Comparison of ENCODE assay signal across 22 cellular contexts in genomic region chr5:6803981-6804550, GRCh38.
DNase-seq lines count a peak whose midpoint lies in the region; TF ChIP-seq lines count a peak whose summit lies in the region.
"Had no signal": no experiment of that assay in that cellular context is flagged by ENCODE, and none has a peak within 500 bp of the region (broad histone marks: within the 10 kb centered on the region; RNA-seq: fewer than 3 reads in every experiment).

No MANE protein-coding gene starts in this region.

- peak; percentile 73 for DNase-seq in BE2C
- peak; percentile 55 for DNase-seq in NCI-H1694 (lab: John Stamatoyannopoulos, UW)
- DNase-seq in islet precursor cell, result peak; percentile 48
- DNase-seq in NCI-H2081 treated with DMSO at 0.1 percent for 48 hours (lab: John Stamatoyannopoulos, UW), result no peak
- no peak for DNase-seq in MCF 10A (ENCODE audit: unreplicated experiment)
- DNase-seq in activated CD8-positive, alpha-beta memory T cell treated with anti-CD3 and anti-CD28 coated beads, Interleukin-2, amount 50 U/mL, for 48 hours, result no peak
- DNase-seq: Caco-2; CD4-positive, alpha-beta T cell; DMS153; GOT3; NCI-H187; NCI-H2107; NCI-H2227 treated with DMSO at 0.1 percent for 48 hours; NCI-H524 treated with DMSO at 0.1 percent for 48 hours; NCI-H82; OCI-M1 had no signal

- H3K4me2 ChIP-seq in skeletal muscle satellite cell (ENCODE audit: low read length), result peak overlapping the region; percentile 4
- H3K4me2 ChIP-seq: A549, BLaER1, KMS-11 had no signal

- H3K36me3 ChIP-seq in BE2C, result no peaks in the 10 kb centered on the region
- no peaks in the 10 kb centered on the region for H3K36me3 ChIP-seq in skeletal muscle satellite cell (ENCODE audit: insufficient read depth, low read length)
- H3K36me3 ChIP-seq: BLaER1, SJSA1 had no signal

- no TSS peak for BruUV-seq in MCF 10A (replicated peaks; lab: Mats Ljungman, UMichigan)

- no peaks in the 10 kb centered on the region for H3K27me3 Mint-ChIP-seq in MCF 10A (ENCODE audit: insufficient read depth, unreplicated experiment)

- H3K4me3 Mint-ChIP-seq in MCF 10A (ENCODE audit: unreplicated experiment), result no peak overlapping the region
- H3K4me3 Mint-ChIP-seq: CD4-positive, alpha-beta T cell; T-helper 1 cell treated with Interleukin-12 subunit alpha and Interleukin-12 subunit beta and Interleukin-4 antibody, amounts not matched to agents 30 μg/mL and 1 μg/mL, for 36 hours had no signal

- peaks cover 18% of the 10 kb centered on the region for H3K9me3 Mint-ChIP-seq in MCF 10A (ENCODE audit: unreplicated experiment)

- no peak overlapping the region for H3K9ac ChIP-seq in skeletal muscle satellite cell (ENCODE audit: low read depth, low read length)
- H3K9ac ChIP-seq: BLaER1, KMS-11 had no signal

- H3K36me3 Mint-ChIP-seq in MCF 10A (ENCODE audit: insufficient read depth, unreplicated experiment), result no peaks in the 10 kb centered on the region

- H3K9me3 ChIP-seq in BE2C (no peaks in the 10 kb centered on the region), skeletal muscle satellite cell (replicated peaks; ENCODE audit: low read length) (no peaks in the 10 kb centered on the region)
- H3K9me3 ChIP-seq: Caco-2 had no signal

- POLR2A ChIA-PET in MCF 10A (lab: Yijun Ruan, JAX), result no interaction called here

- H3K27ac Mint-ChIP-seq in MCF 10A (ENCODE audit: low read depth, unreplicated experiment), result no peak overlapping the region
- H3K27ac Mint-ChIP-seq: CD4-positive, alpha-beta T cell; T-helper 1 cell treated with Interleukin-12 subunit alpha and Interleukin-12 subunit beta and Interleukin-4 antibody, amounts not matched to agents 30 μg/mL and 1 μg/mL, for 36 hours had no signal

- H3K4me1 ChIP-seq in BE2C, result peaks cover 5% of the 10 kb centered on the region
- H3K4me1 ChIP-seq in skeletal muscle satellite cell (ENCODE audit: control insufficient read depth, insufficient read depth, low read length), result peaks cover 19% of the 10 kb centered on the region
- H3K4me1 ChIP-seq: A549, BLaER1, Caco-2 had no signal

- H3K27me3 ChIP-seq in BE2C, result no peaks in the 10 kb centered on the region
- H3K27me3 ChIP-seq in skeletal muscle satellite cell (ENCODE audit: control insufficient read depth, insufficient read depth, low read length), result no peaks in the 10 kb centered on the region
- H3K27me3 ChIP-seq: BLaER1, SJSA1 had no signal

- H3K4me3 ChIP-seq in BE2C (ENCODE audit: low read depth, low read length), result no peak overlapping the region
- no peak overlapping the region for H3K4me3 ChIP-seq in skeletal muscle satellite cell (ENCODE audit: low read length)
- H3K4me3 ChIP-seq: A549, BLaER1, SJSA1 had no signal

- peaks cover 5% of the 10 kb centered on the region for H3K4me1 Mint-ChIP-seq in MCF 10A (ENCODE audit: insufficient read depth, unreplicated experiment)

- TF ChIP-seq CTCF in BE2C (IDR thresholded peaks at IDR 0.05; ENCODE audit: low read depth, low read length) (no peak), MCF 10A (IDR thresholded peaks at IDR 0.05; ENCODE audit: unreplicated experiment) (no peak)

- CTCF ChIA-PET in MCF 10A (lab: Yijun Ruan, JAX), result interaction anchor here (0.6 to 1.4 kb wide), 3 partner anchors 11 to 17 kb away, joined by 3 read pairs; no protein-coding TSS in a partner anchor

- intact Hi-C loops in MCF 10A (cut with micrococcal nuclease), result no loop called here

Comparison
In these comparisons a context has a peak if more than half of its experiments do, and no peak if none do; other contexts are left out.
1. DNase-seq: peak in BE2C (single experiment), NCI-H1694 (single experiment) and islet precursor cell (single experiment); none in NCI-H2081 treated with DMSO at 0.1 percent for 48 hours (single experiment), MCF 10A (single experiment) and activated CD8-positive, alpha-beta memory T cell treated with anti-CD3 and anti-CD28 coated beads, Interleukin-2, amount 50 U/mL, for 48 hours (single experiment).